In the genomic region with DNA sequence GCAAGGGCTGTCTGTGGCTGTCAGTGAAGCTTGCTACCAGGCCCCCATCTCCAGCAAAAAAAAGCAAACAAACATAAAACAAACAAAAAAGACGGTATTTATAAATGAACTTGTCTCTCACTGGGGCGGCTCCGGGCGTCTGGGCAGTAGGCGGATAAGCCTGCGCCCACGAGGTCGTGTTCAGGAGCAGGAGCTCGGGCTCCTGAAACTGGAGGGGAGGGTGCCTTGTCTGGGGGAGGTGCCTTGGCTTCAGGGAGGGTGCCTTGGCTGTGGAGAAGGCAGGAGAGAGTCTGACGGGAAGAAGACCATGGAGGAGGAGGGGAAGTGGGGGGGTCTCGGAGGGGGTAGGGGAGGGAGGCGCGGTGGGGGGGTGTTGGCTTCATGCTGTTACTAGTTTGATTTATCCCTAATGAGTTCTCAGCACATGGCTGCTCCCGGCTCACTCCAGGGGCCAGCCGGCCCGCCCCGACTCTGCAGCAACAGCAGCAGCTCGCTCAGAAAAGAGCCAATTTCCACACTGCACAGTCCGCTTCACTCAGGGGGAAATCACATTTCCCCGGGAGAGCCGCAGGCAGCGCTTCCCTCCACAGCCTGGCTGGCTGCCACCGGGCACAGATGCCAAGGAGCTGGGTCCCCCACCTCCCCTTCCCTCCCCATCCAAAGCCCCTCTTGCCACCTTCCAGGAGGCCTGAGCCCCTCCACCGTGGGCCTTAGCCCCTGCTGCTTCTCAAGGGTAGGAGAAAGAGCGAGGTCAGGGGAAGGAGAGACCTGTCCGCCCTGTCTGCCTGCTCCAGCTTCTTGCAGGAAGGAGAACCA, we compare ENCODE assay signal across 1 cellular context.
TF ChIP-seq lines count a peak whose summit lies in the region.

No MANE protein-coding gene starts in this region.

TF ChIP-seq in GM23338, 12 proteins besides CTCF, POLR2A, EP300 and RAD21 (continued from another document):
- TF ChIP-seq, protein P1, sequence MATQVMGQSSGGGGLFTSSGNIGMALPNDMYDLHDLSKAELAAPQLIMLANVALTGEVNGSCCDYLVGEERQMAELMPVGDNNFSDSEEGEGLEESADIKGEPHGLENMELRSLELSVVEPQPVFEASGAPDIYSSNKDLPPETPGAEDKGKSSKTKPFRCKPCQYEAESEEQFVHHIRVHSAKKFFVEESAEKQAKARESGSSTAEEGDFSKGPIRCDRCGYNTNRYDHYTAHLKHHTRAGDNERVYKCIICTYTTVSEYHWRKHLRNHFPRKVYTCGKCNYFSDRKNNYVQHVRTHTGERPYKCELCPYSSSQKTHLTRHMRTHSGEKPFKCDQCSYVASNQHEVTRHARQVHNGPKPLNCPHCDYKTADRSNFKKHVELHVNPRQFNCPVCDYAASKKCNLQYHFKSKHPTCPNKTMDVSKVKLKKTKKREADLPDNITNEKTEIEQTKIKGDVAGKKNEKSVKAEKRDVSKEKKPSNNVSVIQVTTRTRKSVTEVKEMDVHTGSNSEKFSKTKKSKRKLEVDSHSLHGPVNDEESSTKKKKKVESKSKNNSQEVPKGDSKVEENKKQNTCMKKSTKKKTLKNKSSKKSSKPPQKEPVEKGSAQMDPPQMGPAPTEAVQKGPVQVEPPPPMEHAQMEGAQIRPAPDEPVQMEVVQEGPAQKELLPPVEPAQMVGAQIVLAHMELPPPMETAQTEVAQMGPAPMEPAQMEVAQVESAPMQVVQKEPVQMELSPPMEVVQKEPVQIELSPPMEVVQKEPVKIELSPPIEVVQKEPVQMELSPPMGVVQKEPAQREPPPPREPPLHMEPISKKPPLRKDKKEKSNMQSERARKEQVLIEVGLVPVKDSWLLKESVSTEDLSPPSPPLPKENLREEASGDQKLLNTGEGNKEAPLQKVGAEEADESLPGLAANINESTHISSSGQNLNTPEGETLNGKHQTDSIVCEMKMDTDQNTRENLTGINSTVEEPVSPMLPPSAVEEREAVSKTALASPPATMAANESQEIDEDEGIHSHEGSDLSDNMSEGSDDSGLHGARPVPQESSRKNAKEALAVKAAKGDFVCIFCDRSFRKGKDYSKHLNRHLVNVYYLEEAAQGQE (IDR thresholded peaks at IDR 0.05; ENCODE audit: unreplicated experiment): no peak
- TF ChIP-seq STAT1 (IDR thresholded peaks at IDR 0.05; ENCODE audit: unreplicated experiment) (no peak), NANOG (IDR thresholded peaks at IDR 0.05; ENCODE audit: borderline replicate concordance) (no peak)
TF ChIP-seq in GM23338: peak in this region for 0.
